Comparison of ENCODE assay signal across 19 cellular contexts in genomic region chr2:53131416-53131815, GRCh38.
DNase-seq lines count a peak whose midpoint lies in the region; ATAC-seq, FAIRE-seq and TF ChIP-seq lines count a peak whose summit lies in the region.
"Had no signal": no experiment of that assay in that cellular context is flagged by ENCODE, and none has a peak within 500 bp of the region (broad histone marks: within the 10 kb centered on the region; RNA-seq: fewer than 3 reads in every experiment).

No MANE protein-coding gene starts in this region.

- FAIRE-seq in RCC 7860 (lab: Jason Lieb, UNC): peak; percentile 97
- FAIRE-seq: GM18507 had no signal

- H3K4me1 ChIP-seq in GM23248 (ENCODE audit: insufficient read depth): peaks cover 32% of the 10 kb centered on the region
- H3K4me1 ChIP-seq: stomach had no signal

- H3K9me3 ChIP-seq in GM23248 (ENCODE audit: low read depth) (no peaks in the 10 kb centered on the region), WERI-Rb-1 (ENCODE audit: severe bottlenecking) (no peaks in the 10 kb centered on the region)
- H3K9me3 ChIP-seq: stomach had no signal

- WGBS in GM23248 (ENCODE audit: low coverage in 1 of 2, low lambda C conversion rate in 2 of 2, missing lambda C conversion rate in 2 of 2), 2 experiments: 0 to 3% methylated on average over 1 of the region's 1 CpG

- no peaks in the 10 kb centered on the region for H4K20me1 ChIP-seq in GM23248 (ENCODE audit: insufficient read depth)

- H3K27ac ChIP-seq in GM23248 (no peak overlapping the region), WERI-Rb-1 (no peak overlapping the region)
- H3K27ac ChIP-seq: C4-2B, stomach had no signal

- H3K27me3 ChIP-seq in GM23248 (replicated peaks; ENCODE audit: insufficient read depth) (no peaks in the 10 kb centered on the region), WERI-Rb-1 (ENCODE audit: insufficient read depth, low read depth, severe bottlenecking) (no peaks in the 10 kb centered on the region)
- H3K27me3 ChIP-seq: stomach had no signal

- H3K4me2 ChIP-seq in GM23248 (ENCODE audit: unreplicated experiment): peak overlapping the region; percentile 62

- no peaks in the 10 kb centered on the region for H3K36me3 ChIP-seq in GM23248 (ENCODE audit: low read depth)
- no peaks in the 10 kb centered on the region for H3K36me3 ChIP-seq in WERI-Rb-1
- H3K36me3 ChIP-seq: stomach had no signal

- H3K79me2 ChIP-seq in GM23248 (ENCODE audit: insufficient read depth): no peaks in the 10 kb centered on the region

- peaks cover 26% of the 10 kb centered on the region for H3F3A ChIP-seq in GM23248 (ENCODE audit: insufficient read depth)

- H2AFZ ChIP-seq in GM23248: no peak overlapping the region

- ATAC-seq in HG02938 (IDR thresholded peaks at IDR 0.05; ENCODE audit: unreplicated experiment): no peak
- ATAC-seq: natural killer cell, Panc1, right cardiac atrium had no signal

- TF ChIP-seq CTCF in epithelial cell of esophagus (IDR thresholded peaks at IDR 0.05; ENCODE audit: insufficient read depth, low read depth, low read length, missing control alignments): no peak
- TF ChIP-seq CTCF in WERI-Rb-1 (IDR thresholded peaks at IDR 0.05; ENCODE audit: low read depth, low read length): no peak
- TF ChIP-seq CTCF in GM20000 (IDR thresholded peaks at IDR 0.05; ENCODE audit: extremely low read depth, missing control alignments): no peak

- no peaks in the 10 kb centered on the region; the same call in 1 of the 2 replicates for H3K9me2 ChIP-seq in GM23248 (ENCODE audit: insufficient read depth)

- DNase-seq in GM23248 (peak; percentile 56), RCC 7860 (ENCODE audit: low spot score) (peak; percentile 78), epithelial cell of esophagus (ENCODE audit: low read depth) (peak; percentile 71), renal cortical epithelial cell (ENCODE audit: low read depth) (peak; percentile 89), WERI-Rb-1 (no peak), GM20000 (ENCODE audit: low spot score) (no peak), nucleus accumbens (lab: John Stamatoyannopoulos, UW) (no peak)
- DNase-seq: activated CD4-positive, alpha-beta T cell treated with anti-CD3 and anti-CD28 coated beads, Interleukin-2, amount 50 U/mL, for 1 hour; activated T-cell treated with anti-CD3 and anti-CD28 coated beads, Interleukin-2, amount 50 U/mL, for 48 hours; effector CD8-positive, alpha-beta T cell; GOT3; natural killer cell; NCI-H1092; right cardiac atrium; stomach had no signal

- in situ Hi-C loops in GM23248 (cut with MboI): no loop called here

- no peak overlapping the region for H3K9ac ChIP-seq in GM23248

- H3K4me3 ChIP-seq in GM23248 (no peak overlapping the region), epithelial cell of esophagus (ENCODE audit: low read length) (no peak overlapping the region), WERI-Rb-1 (ENCODE audit: low read depth, low read length) (no peak overlapping the region)
- H3K4me3 ChIP-seq: stomach had no signal

Comparison
In these comparisons a context has a peak if more than half of its experiments do, and no peak if none do; other contexts are left out.
1. DNase-seq: peak in GM23248 (single experiment), RCC 7860 (single experiment), epithelial cell of esophagus (single experiment) and renal cortical epithelial cell (single experiment); none in WERI-Rb-1 (single experiment), GM20000 (single experiment) and nucleus accumbens (0 of 56).